ENCODE assay signal across 19 cellular contexts in the genomic region with DNA sequence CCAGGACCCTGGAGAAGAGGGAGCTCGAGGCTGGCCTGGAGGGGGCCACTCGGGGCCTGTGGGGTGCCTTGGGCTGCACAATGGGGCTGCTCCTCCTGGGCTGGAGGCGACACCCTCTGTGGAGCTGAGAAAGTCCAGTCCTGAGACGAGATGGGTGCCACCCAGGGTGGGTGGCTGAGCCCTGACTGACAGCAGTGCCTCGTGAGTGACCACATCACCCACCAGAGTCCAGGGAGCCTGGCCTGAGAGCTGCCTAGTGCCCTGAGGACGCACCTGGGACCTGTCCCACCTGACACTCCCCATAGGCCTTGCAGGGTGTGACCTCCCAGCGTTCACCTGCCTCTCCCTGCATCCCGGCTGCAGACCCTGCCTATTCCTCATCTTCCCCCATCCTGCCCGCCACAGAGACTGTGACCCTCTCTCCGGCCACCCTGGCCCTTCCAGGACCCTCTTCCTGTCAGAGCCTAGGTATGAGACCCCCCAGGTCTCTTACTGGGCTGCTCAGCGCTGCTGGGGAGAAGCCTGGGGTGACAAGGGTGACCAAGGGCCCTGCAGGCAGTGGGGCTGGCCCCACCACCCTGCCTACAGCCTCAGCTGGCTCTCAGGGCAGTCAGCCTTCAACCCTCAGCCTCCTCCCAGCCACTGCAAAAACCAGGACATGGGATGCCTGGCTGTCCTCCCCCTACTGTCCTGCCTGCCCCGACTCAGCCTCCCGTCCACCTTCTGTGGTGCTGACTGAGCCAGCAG. TPM values are rescaled to one million over a fixed set of nuclear protein-coding genes. Genes with fewer than 3 reads are reported as not detected.
"Had no signal": no experiment of that assay in that cellular context is flagged by ENCODE, and none has a peak within 500 bp of the region (broad histone marks: within the 10 kb centered on the region; RNA-seq: fewer than 3 reads in every experiment).

No MANE protein-coding gene starts in this region.

- H3K4me3 ChIP-seq: esophagus squamous epithelium, lower lobe of right lung, pancreas, suprapubic skin, transverse colon had no signal

- ATAC-seq: activated CD4-positive, CD25-positive, alpha-beta regulatory T cell treated with anti-CD3 and anti-CD28 coated beads, Interleukin-2, amount 50 U/mL, for 24 hours; effector memory CD8-positive, alpha-beta T cell; lower lobe of right lung; naive thymus-derived CD8-positive, alpha-beta T cell; pancreas had no signal

- DNase-seq: activated CD4-positive, alpha-beta T cell treated with anti-CD3 and anti-CD28 coated beads, Interleukin-2, amount 10 ng/mL, durations not matched to agents 7 days and 5 days; activated CD8-positive, alpha-beta memory T cell treated with anti-CD3 and anti-CD28 coated beads for 24 hours; activated CD8-positive, alpha-beta memory T cell treated with anti-CD3 and anti-CD28 coated beads, Interleukin-2, amount 50 U/mL, for 48 hours; activated gamma-delta T cell treated with Interleukin-2 at 50 U/mL for 16 hours; activated naive CD8-positive, alpha-beta T cell treated with anti-CD3 and anti-CD28 coated beads for 36 hours; activated T-cell treated with anti-CD3 and anti-CD28 coated beads, Interleukin-2, amount 50 U/mL, for 48 hours; amniotic stem cell; effector memory CD8-positive, alpha-beta T cell; esophagus squamous epithelium; lower lobe of right lung; transverse colon had no signal

- H3K36me3 ChIP-seq: esophagus squamous epithelium, lower lobe of right lung, pancreas, suprapubic skin, transverse colon had no signal

- H3K4me3 Mint-ChIP-seq: activated CD4-positive, alpha-beta T cell treated with anti-CD3 and anti-CD28 coated beads, Interleukin-2, amount 10 ng/mL, durations not matched to agents 7 days and 5 days; activated naive CD8-positive, alpha-beta T cell treated with anti-CD3 and anti-CD28 coated beads for 36 hours; effector memory CD8-positive, alpha-beta T cell; naive thymus-derived CD8-positive, alpha-beta T cell; stimulated activated naive CD8-positive, alpha-beta T cell treated with anti-CD3 and anti-CD28 coated beads, Interleukin-15, Interleukin-2, amounts not matched to agents 100 ng/mL and 50 ng/mL, for 24 hours; T-helper 1 cell treated with Interleukin-12 subunit alpha and Interleukin-12 subunit beta and Interleukin-4 antibody, amounts not matched to agents 30 μg/mL and 1 μg/mL, for 36 hours had no signal

- H3K4me1 ChIP-seq: esophagus squamous epithelium, lower lobe of right lung, pancreas, suprapubic skin, transverse colon had no signal

- H3K27me3 ChIP-seq: pancreas, transverse colon had no signal

- H3K9me3 Mint-ChIP-seq: activated CD4-positive, alpha-beta T cell treated with anti-CD3 and anti-CD28 coated beads, Interleukin-2, amount 10 ng/mL, durations not matched to agents 7 days and 5 days; activated naive CD8-positive, alpha-beta T cell treated with anti-CD3 and anti-CD28 coated beads for 36 hours; effector memory CD8-positive, alpha-beta T cell; naive thymus-derived CD8-positive, alpha-beta T cell; stimulated activated naive CD8-positive, alpha-beta T cell treated with anti-CD3 and anti-CD28 coated beads, Interleukin-15, Interleukin-2, amounts not matched to agents 100 ng/mL and 50 ng/mL, for 24 hours; T-helper 1 cell treated with Interleukin-12 subunit alpha and Interleukin-12 subunit beta and Interleukin-4 antibody, amounts not matched to agents 30 μg/mL and 1 μg/mL, for 36 hours had no signal

- H3K36me3 Mint-ChIP-seq: activated naive CD8-positive, alpha-beta T cell treated with anti-CD3 and anti-CD28 coated beads for 36 hours; naive thymus-derived CD8-positive, alpha-beta T cell had no signal

- H3K27ac Mint-ChIP-seq: activated CD4-positive, alpha-beta T cell treated with anti-CD3 and anti-CD28 coated beads, Interleukin-2, amount 10 ng/mL, durations not matched to agents 7 days and 5 days; activated naive CD8-positive, alpha-beta T cell treated with anti-CD3 and anti-CD28 coated beads for 36 hours; stimulated activated naive CD8-positive, alpha-beta T cell treated with anti-CD3 and anti-CD28 coated beads, Interleukin-15, Interleukin-2, amounts not matched to agents 100 ng/mL and 50 ng/mL, for 24 hours; T-helper 1 cell treated with Interleukin-12 subunit alpha and Interleukin-12 subunit beta and Interleukin-4 antibody, amounts not matched to agents 30 μg/mL and 1 μg/mL, for 36 hours had no signal

- H3K27me3 Mint-ChIP-seq: activated CD4-positive, alpha-beta T cell treated with anti-CD3 and anti-CD28 coated beads, Interleukin-2, amount 10 ng/mL, durations not matched to agents 7 days and 5 days; activated naive CD8-positive, alpha-beta T cell treated with anti-CD3 and anti-CD28 coated beads for 36 hours; naive thymus-derived CD8-positive, alpha-beta T cell; stimulated activated naive CD8-positive, alpha-beta T cell treated with anti-CD3 and anti-CD28 coated beads, Interleukin-15, Interleukin-2, amounts not matched to agents 100 ng/mL and 50 ng/mL, for 24 hours had no signal

- H3K27ac ChIP-seq: esophagus squamous epithelium, lower lobe of right lung, pancreas, suprapubic skin, transverse colon had no signal

- H3K9me3 ChIP-seq: esophagus squamous epithelium, lower lobe of right lung, pancreas, suprapubic skin, transverse colon had no signal

RNA-seq across cellular contexts. Expression of a gene that starts 41.2 kb away (rescaled TPM):
- total RNA-seq: activated CD4-positive, alpha-beta T cell treated with anti-CD3 and anti-CD28 coated beads, Interleukin-2, amount 10 ng/mL, durations not matched to agents 7 days and 5 days; dermis microvascular lymphatic vessel endothelial cell; esophagus squamous epithelium; mesenteric fat pad had no signal
